Comparison of ENCODE assay signal across 18 cellular contexts in genomic region chr5:72519191-72519590, GRCh38. TPM values are rescaled to one million over a fixed set of nuclear protein-coding genes. Genes with fewer than 3 reads are reported as not detected.
DNase-seq lines count a peak whose midpoint lies in the region; ATAC-seq, FAIRE-seq and TF ChIP-seq lines count a peak whose summit lies in the region.
"Had no signal": no experiment of that assay in that cellular context is flagged by ENCODE, and none has a peak within 500 bp of the region (broad histone marks: within the 10 kb centered on the region; RNA-seq: fewer than 3 reads in every experiment).

No MANE protein-coding gene starts in this region.

- TF ChIP-seq EP300 in GM12878 (IDR thresholded peaks at IDR 0.05; ENCODE audit: borderline replicate concordance in 1 of 2, control insufficient read depth in 1 of 2, low read depth in 2 of 2, low read length in 2 of 2) = no peak

- H3K4me3 Mint-ChIP-seq in MCF 10A (ENCODE audit: unreplicated experiment) (no peak overlapping the region), neural progenitor cell (no peak overlapping the region)

- H3K4me3 ChIP-seq in mammary epithelial cell (replicated peaks in 1 of 3; ENCODE audit: insufficient read depth in 1 of 3, low read depth in 2 of 3, low read length in 3 of 3) = no peak overlapping the region
- no peak overlapping the region for H3K4me3 ChIP-seq in GM12878
- H3K4me3 ChIP-seq in neural progenitor cell = no peak overlapping the region
- no peak overlapping the region for H3K4me3 ChIP-seq in thoracic aorta

- dilution Hi-C loops in mammary epithelial cell (cut with HindIII; ENCODE audit: low sequenced_read_pairs) = no loop called here

- TF ChIP-seq CTCF in mammary epithelial cell (conservative IDR thresholded peaks at IDR 0.05 in 1 of 2, IDR thresholded peaks at IDR 0.05 in 1 of 2; ENCODE audit: extremely low read depth in 1 of 2, insufficient read depth in 1 of 2, low read depth in 1 of 2, low read length in 2 of 2) = no peak
- TF ChIP-seq CTCF in MCF 10A (IDR thresholded peaks at IDR 0.05; ENCODE audit: unreplicated experiment) = no peak
- no peak for TF ChIP-seq CTCF in GM12878 (IDR thresholded peaks at IDR 0.05 in 2 of 3, conservative IDR thresholded peaks at IDR 0.05 in 1 of 3; ENCODE audit: control insufficient read depth in 2 of 3, extremely low read depth in 1 of 3, insufficient read depth in 1 of 3, low read depth in 3 of 3, low read length in 3 of 3)
- TF ChIP-seq CTCF in neural progenitor cell (IDR thresholded peaks at IDR 0.05) = no peak
- no peak for TF ChIP-seq CTCF in thoracic aorta (IDR thresholded peaks at IDR 0.05)

- H2AFZ ChIP-seq in mammary epithelial cell (ENCODE audit: low read depth, low read length) = peak overlapping the region; percentile 45
- H2AFZ ChIP-seq in GM12878 (ENCODE audit: control insufficient read depth, low read depth, low read length) = no peak overlapping the region
- no peak overlapping the region for H2AFZ ChIP-seq in neural progenitor cell (replicated peaks)

- TF ChIP-seq POLR2A in GM12878 (IDR thresholded peaks at IDR 0.05; ENCODE audit: low read depth, low read length) = no peak

- H3K9me3 ChIP-seq in mammary epithelial cell (replicated peaks; ENCODE audit: insufficient read depth, low read length) = no peaks in the 10 kb centered on the region
- H3K9me3 ChIP-seq in GM12878 (replicated peaks; ENCODE audit: control insufficient read depth, insufficient read depth, low read length) = peaks cover 19% of the 10 kb centered on the region
- H3K9me3 ChIP-seq in neural progenitor cell (ENCODE audit: low read depth) = no peaks in the 10 kb centered on the region
- H3K9me3 ChIP-seq in thoracic aorta = no peaks in the 10 kb centered on the region

- H3K27me3 Mint-ChIP-seq in MCF 10A (ENCODE audit: insufficient read depth, unreplicated experiment) (no peaks in the 10 kb centered on the region), neural progenitor cell (ENCODE audit: insufficient read depth, low read depth) (peaks cover 10% of the 10 kb centered on the region)

- TF ChIP-seq RAD21 in GM12878 (IDR thresholded peaks at IDR 0.05; ENCODE audit: insufficient read depth, low read depth, low read length) = no peak

- H3K79me2 ChIP-seq in mammary epithelial cell (ENCODE audit: insufficient read depth, low read length) (no peaks in the 10 kb centered on the region), GM12878 (ENCODE audit: control insufficient read depth, insufficient read depth, low read length) (no peaks in the 10 kb centered on the region), neural progenitor cell (ENCODE audit: low read depth) (no peaks in the 10 kb centered on the region)

- no peaks in the 10 kb centered on the region for H3K36me3 Mint-ChIP-seq in MCF 10A (ENCODE audit: insufficient read depth, unreplicated experiment)
- H3K36me3 Mint-ChIP-seq in neural progenitor cell = peaks cover 9% of the 10 kb centered on the region

- H4K20me1 ChIP-seq in mammary epithelial cell (ENCODE audit: insufficient read depth, low read length) (no peaks in the 10 kb centered on the region), GM12878 (ENCODE audit: control insufficient read depth, insufficient read depth) (no peaks in the 10 kb centered on the region), neural progenitor cell (ENCODE audit: low read depth) (no peaks in the 10 kb centered on the region)

- H3K27ac ChIP-seq in mammary epithelial cell (ENCODE audit: insufficient read depth, low read depth, low read length) (no peak overlapping the region), GM12878 (ENCODE audit: control insufficient read depth, insufficient read depth) (peak overlapping the region; percentile 20; the same call in 1 of the 2 replicates), neural progenitor cell (no peak overlapping the region), thoracic aorta (peak overlapping the region; percentile 77 to 87)
- H3K27ac ChIP-seq: 22Rv1, KMS-11 had no signal

- no peak overlapping the region for H3K27ac Mint-ChIP-seq in MCF 10A (ENCODE audit: low read depth, unreplicated experiment)
- peak overlapping the region; percentile 96 for H3K27ac Mint-ChIP-seq in neural progenitor cell

- POLR2A ChIA-PET in MCF 10A (lab: Yijun Ruan, JAX) = interaction anchor here (0.5 to 0.7 kb wide), 2 partner anchors 82 to 163 kb away, joined by 3 read pairs; no protein-coding TSS in a partner anchor
- POLR2A ChIA-PET in GM12878 (lab: Charles Lee) = interaction anchor here (1.1 kb wide), 1 partner anchor 55 kb away, joined by 3 read pairs; no protein-coding TSS in a partner anchor

- H3K36me3 ChIP-seq in mammary epithelial cell (ENCODE audit: insufficient read depth, low read length) = no peaks in the 10 kb centered on the region
- H3K36me3 ChIP-seq in GM12878 (ENCODE audit: control insufficient read depth in 2 of 2, insufficient read depth in 2 of 2, low read length in 1 of 2) = no peaks in the 10 kb centered on the region
- no peaks in the 10 kb centered on the region for H3K36me3 ChIP-seq in neural progenitor cell
- no peaks in the 10 kb centered on the region for H3K36me3 ChIP-seq in thoracic aorta

- in situ Hi-C loops in mammary epithelial cell (cut with MboI; ENCODE audit: low sequenced_read_pairs in 2 of 2) (loop anchor here in 1 of 2 donors (10.0 kb wide), 1 partner anchor 144 kb away; no protein-coding TSS in a partner anchor), GM12878 (cut with MboI) (loop anchor here (10.0 kb wide), 1 partner anchor 144 kb away; no protein-coding TSS in a partner anchor)

- CTCF ChIA-PET in mammary epithelial cell (lab: Charles Lee; ENCODE audit: low non-redundant PET) (no interaction called here), MCF 10A (lab: Yijun Ruan, JAX) (interaction anchor here (1.2 to 3.4 kb wide), 4 partner anchors 116 to 300 kb away, joined by 3 to 18 read pairs (median 6); no protein-coding TSS in a partner anchor), GM12878 (lab: Yijun Ruan, JAX) (interaction anchor here (1.4 to 4.0 kb wide), 5 partner anchors 13 to 152 kb away, joined by 3 to 28 read pairs (median 4); no protein-coding TSS in a partner anchor)

- H3K4me2 ChIP-seq in mammary epithelial cell (ENCODE audit: insufficient read depth, low read depth, low read length) (no peak overlapping the region), GM12878 (ENCODE audit: control insufficient read depth, insufficient read depth) (no peak overlapping the region), neural progenitor cell (no peak overlapping the region)
- H3K4me2 ChIP-seq: KMS-11, SK-N-SH had no signal

- H3K9ac ChIP-seq in mammary epithelial cell (ENCODE audit: insufficient read depth, low read length) = no peak overlapping the region
- no peak overlapping the region for H3K9ac ChIP-seq in GM12878 (ENCODE audit: control insufficient read depth, insufficient read depth, low read length)
- no peak overlapping the region for H3K9ac ChIP-seq in neural progenitor cell
- H3K9ac ChIP-seq: KMS-11, SK-N-SH had no signal

- DNase-seq in mammary epithelial cell (no peak), MCF 10A (ENCODE audit: unreplicated experiment) (no peak), GM12878 (ENCODE audit: low read depth, low spot score) (no peak), neural progenitor cell (ENCODE audit: low spot score) (no peak), thoracic aorta (ENCODE audit: low spot score) (no peak), DMS 273 (lab: John Stamatoyannopoulos, UW; ENCODE audit: unreplicated experiment) (no peak)
- no peak for DNase-seq in activated CD4-positive, CD25-positive, alpha-beta regulatory T cell (lab: John Stamatoyannopoulos, UW)
- DNase-seq: C1 segment of cervical spinal cord, DMS153, MM.1S, NCI-H1105 treated with DMSO at 0.1 percent for 48 hours, NCI-H187 treated with DMSO at 0.1 percent for 48 hours, NCI-H446, SK-N-SH had no signal

- H3K4me1 ChIP-seq in mammary epithelial cell (ENCODE audit: insufficient read depth, low read length) (no peaks in the 10 kb centered on the region), GM12878 (ENCODE audit: control insufficient read depth, insufficient read depth, low read length) (peaks cover 11% of the 10 kb centered on the region), neural progenitor cell (peaks cover 13% of the 10 kb centered on the region), thoracic aorta (ENCODE audit: control insufficient read depth in 1 of 2, low read depth in 2 of 2) (peaks cover 14 to 21% of the 10 kb centered on the region in 2 donors)

- no peaks in the 10 kb centered on the region for H3K27me3 ChIP-seq in mammary epithelial cell (ENCODE audit: insufficient read depth, low read length)
- H3K27me3 ChIP-seq in GM12878 (replicated peaks in 1 of 2; ENCODE audit: control insufficient read depth in 2 of 2, insufficient read depth in 2 of 2, low read length in 1 of 2) = no peaks in the 10 kb centered on the region
- H3K27me3 ChIP-seq in neural progenitor cell = no peaks in the 10 kb centered on the region
- no peaks in the 10 kb centered on the region for H3K27me3 ChIP-seq in thoracic aorta (replicated peaks; ENCODE audit: insufficient read depth)

- H3K4me1 Mint-ChIP-seq in MCF 10A (ENCODE audit: insufficient read depth, unreplicated experiment) (peaks cover 5% of the 10 kb centered on the region), neural progenitor cell (peaks cover 37% of the 10 kb centered on the region)

- H3K9me3 Mint-ChIP-seq in MCF 10A (ENCODE audit: unreplicated experiment) (peaks cover 17% of the 10 kb centered on the region), neural progenitor cell (peaks cover 47% of the 10 kb centered on the region)

- peaks cover 8% of the 10 kb centered on the region for H3F3A ChIP-seq in neural progenitor cell (ENCODE audit: low read depth)

- intact Hi-C loops in mammary epithelial cell (cut with micrococcal nuclease) (no loop called here), MCF 10A (cut with micrococcal nuclease) (no loop called here), GM12878 (cut with micrococcal nuclease; ENCODE audit: unreplicated experiment) (no loop called here)

- ATAC-seq in GM12878 = no peak
- ATAC-seq in thoracic aorta (ENCODE audit: insufficient number of reproducible peaks, low FRiP score, low read depth) = no peak
- no peak for ATAC-seq in HG02759 (IDR thresholded peaks at IDR 0.05; ENCODE audit: unreplicated experiment)

- SMC1A ChIA-PET in GM12878 (lab: Charles Lee; ENCODE audit: uncharacterized antibody, unreplicated experiment) = interaction anchor here (1.1 to 2.3 kb wide), 6 partner anchors 13 to 155 kb away, joined by 3 to 14 read pairs (median 8); no protein-coding TSS in a partner anchor

- no peak for FAIRE-seq in GM12878 (lab: Jason Lieb, UNC)
- FAIRE-seq: HepG2 had no signal

- BruUV-seq in mammary epithelial cell (replicated peaks; lab: Mats Ljungman, UMichigan) (no TSS peak), MCF 10A (replicated peaks; lab: Mats Ljungman, UMichigan) (no TSS peak), GM12878 (replicated peaks; lab: Mats Ljungman, UMichigan) (no TSS peak)

- RAD21 ChIA-PET in GM12878 (lab: Charles Lee; ENCODE audit: unreplicated experiment) = interaction anchor here (1.0 to 2.6 kb wide), 5 partner anchors 26 to 153 kb away, joined by 3 to 7 read pairs (median 6); no protein-coding TSS in a partner anchor

RNA-seq across cellular contexts. Expression of gene ZNF366, which starts 12.0 kb away (rescaled TPM):
- total RNA-seq in mammary epithelial cell = not detected
- polyA plus RNA-seq in mammary epithelial cell = not detected
- not detected for polyA minus RNA-seq in mammary epithelial cell
- total RNA-seq in MCF 10A (2022) = not detected in 2 replicates
- not detected in 2 replicates for total RNA-seq in GM12878 (2013; cell fraction: nucleolus; rRNA removed)
- total RNA-seq in GM12878 (2014; rRNA removed) = 0.06 TPM in 1 of 2 replicates, not detected in the other
- total RNA-seq in GM12878 (2014; rRNA removed; fragmentation: Illumina TruSeq; extraction: Trizol) = 0.05 TPM in 1 of 2 replicates, not detected in the other
- total RNA-seq in GM12878 (2021) = 0.18 TPM in 1 of 2 replicates, not detected in the other
- polyA plus RNA-seq in GM12878 (2011; ENCODE audit: low read depth) = not detected
- not detected in 2 replicates for polyA plus RNA-seq in GM12878 (2011; rRNA removed)
- polyA plus RNA-seq in GM12878 (2011; cell fraction: cytosol; rRNA removed) = not detected in 2 replicates
- polyA plus RNA-seq in GM12878 (2011; cell fraction: nucleus; rRNA removed) = not detected in 2 replicates
- 0.04 and 0.08 TPM in 2 replicates for polyA plus RNA-seq in GM12878 (2012)
- 0.01 and 0.10 TPM in 2 replicates for polyA plus RNA-seq in GM12878 (2014; fragmentation: Illumina TruSeq; extraction: Trizol)
- polyA plus RNA-seq in GM12878 (2014; fragmentation: Nextera tagmentation; extraction: Ambion mirVana) = not detected
- 0.03 TPM in 1 of 2 replicates, not detected in the other for polyA plus RNA-seq in GM12878 (2014; rRNA removed)
- polyA plus RNA-seq in GM12878 (2016; fragmentation: Nextera tagmentation; extraction: Ambion mirVana) = not detected
- not detected in 2 replicates for polyA minus RNA-seq in GM12878 (2011; rRNA and poly(A)+ RNA removed)
- polyA minus RNA-seq in GM12878 (2011; cell fraction: cytosol; rRNA and poly(A)+ RNA removed) = not detected in 2 replicates
- polyA minus RNA-seq in GM12878 (2011; cell fraction: nucleus; rRNA and poly(A)+ RNA removed) = not detected in 2 replicates
- total RNA-seq in neural progenitor cell (ENCODE audit: low replicate concordance) = not detected in 2 replicates
- total RNA-seq in thoracic aorta = 1 to 10 TPM; 2.2 to 3.1 TPM
- total RNA-seq: HepG2 had no signal
- polyA plus RNA-seq: HepG2, SK-N-SH had no signal

Comparison
In these comparisons a context has a peak if more than half of its experiments do, and no peak if none do; other contexts are left out.
1. H3K27ac ChIP-seq: peak in GM12878 (single experiment) and thoracic aorta (2 of 2); none in mammary epithelial cell (single experiment) and neural progenitor cell (single experiment).